12 cellular contexts compared by ENCODE assay signal in the genomic region with DNA sequence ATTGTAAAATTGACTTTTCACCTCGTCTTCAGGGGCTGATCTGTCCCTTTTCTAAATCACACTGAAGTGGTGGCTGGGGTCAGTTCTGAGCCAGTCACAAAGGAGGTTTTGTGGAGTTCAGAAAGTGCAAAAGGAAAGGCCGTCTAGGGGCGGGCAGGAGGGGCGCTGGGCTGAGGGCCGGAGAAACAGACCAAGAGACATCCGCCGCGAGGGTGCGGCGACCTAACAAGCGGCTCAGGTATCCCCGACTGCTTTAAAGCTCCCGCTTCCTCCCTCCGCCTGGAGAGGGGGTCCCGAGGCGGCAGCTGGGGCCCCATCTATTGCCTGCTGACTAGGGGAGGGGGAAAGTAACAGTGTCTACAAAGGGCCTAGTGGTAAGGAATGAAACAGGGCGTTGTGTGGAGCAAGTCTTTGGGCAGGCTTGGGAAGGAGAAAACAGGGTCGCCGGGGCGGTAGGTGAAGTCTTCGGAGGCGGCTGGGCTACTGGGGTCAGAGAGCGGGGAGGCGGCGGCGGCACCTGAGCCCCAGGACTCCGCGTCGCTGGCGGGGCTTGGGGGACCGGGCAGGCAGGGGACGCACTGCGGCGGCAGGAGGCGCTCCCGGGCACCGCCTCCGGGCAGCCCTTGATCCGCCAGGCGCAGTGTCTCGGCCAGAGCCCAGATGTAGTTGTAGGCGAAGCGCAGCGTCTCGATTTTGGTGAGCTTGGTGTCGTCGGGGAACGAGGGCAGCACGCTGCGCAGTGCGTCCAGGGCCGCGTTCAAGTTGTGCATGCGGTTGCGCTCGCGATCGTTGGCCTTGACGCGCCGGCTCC. TPM values are rescaled to one million over a fixed set of nuclear protein-coding genes. Genes with fewer than 3 reads are reported as not detected.
DNase-seq lines count a peak whose midpoint lies in the region; ATAC-seq, FAIRE-seq and TF ChIP-seq lines count a peak whose summit lies in the region.
"Had no signal": no experiment of that assay in that cellular context is flagged by ENCODE, and none has a peak within 500 bp of the region (broad histone marks: within the 10 kb centered on the region; RNA-seq: fewer than 3 reads in every experiment).

No MANE protein-coding gene starts in this region.

- no peaks in the 10 kb centered on the region for H3K36me3 ChIP-seq in left lung
- no peaks in the 10 kb centered on the region for H3K36me3 ChIP-seq in heart right ventricle

- H3K9me3 Mint-ChIP-seq in natural killer cell treated with Interleukin-12 subunit alpha and Interleukin-12 subunit beta and Interleukin-15 and Interleukin-18, amount 100 ng/mL, for 72 hours = no peaks in the 10 kb centered on the region
- H3K9me3 Mint-ChIP-seq in natural killer cell (no peaks in the 10 kb centered on the region), brain (peaks cover 12 to 34% (median 21%) of the 10 kb centered on the region in 5 experiments), type B pancreatic cell (no peaks in the 10 kb centered on the region)
- H3K9me3 Mint-ChIP-seq: activated CD4-positive, alpha-beta T cell treated with anti-CD3 and anti-CD28 coated beads, Interleukin-2, amount 10 ng/mL, durations not matched to agents 7 days and 5 days had no signal

- H3K4me1 Mint-ChIP-seq in natural killer cell treated with Interleukin-12 subunit alpha and Interleukin-12 subunit beta and Interleukin-15 and Interleukin-18, amount 100 ng/mL, for 72 hours (ENCODE audit: low read depth in 2 of 2) = peaks cover 0 to 6% of the 10 kb centered on the region in 2 donors
- H3K4me1 Mint-ChIP-seq in natural killer cell (no peaks in the 10 kb centered on the region), brain (peaks cover 32% of the 10 kb centered on the region), type B pancreatic cell (ENCODE audit: unreplicated experiment) (peaks cover 17% of the 10 kb centered on the region)

- 2 to 3% methylated on average over 61 of the region's 61 CpGs for WGBS in heart right ventricle, 2 donors

- ATAC-seq in natural killer cell treated with Interleukin-12 subunit alpha and Interleukin-12 subunit beta and Interleukin-15 and Interleukin-18, amount 100 ng/mL, for 72 hours = peak in 1 of 2 donors; percentile 26
- ATAC-seq in natural killer cell (no peak), left lung (peak; percentile 40), heart right ventricle (no peak)

- H3K4me3 Mint-ChIP-seq in natural killer cell treated with Interleukin-12 subunit alpha and Interleukin-12 subunit beta and Interleukin-15 and Interleukin-18, amount 100 ng/mL, for 72 hours = peak overlapping the region; percentile 22
- H3K4me3 Mint-ChIP-seq in natural killer cell (no peak overlapping the region), brain (peak overlapping the region; percentile 70 to 82 (median 76)), type B pancreatic cell (peak overlapping the region; percentile 80)
- H3K4me3 Mint-ChIP-seq: activated CD4-positive, alpha-beta T cell treated with anti-CD3 and anti-CD28 coated beads, Interleukin-2, amount 10 ng/mL, durations not matched to agents 7 days and 5 days had no signal

- H3K27me3 Mint-ChIP-seq in natural killer cell treated with Interleukin-12 subunit alpha and Interleukin-12 subunit beta and Interleukin-15 and Interleukin-18, amount 100 ng/mL, for 72 hours = peaks cover 48 to 70% of the 10 kb centered on the region in 2 donors
- H3K27me3 Mint-ChIP-seq in natural killer cell (ENCODE audit: low read depth in 2 of 2) = peaks cover 55 to 86% of the 10 kb centered on the region in 2 donors
- peaks cover 100% of the 10 kb centered on the region for H3K27me3 Mint-ChIP-seq in brain
- H3K27me3 Mint-ChIP-seq in type B pancreatic cell = peaks cover 98% of the 10 kb centered on the region

- peaks cover 49 to 99% of the 10 kb centered on the region in 2 donors for H3K27me3 ChIP-seq in left lung
- peaks cover 24 to 100% (median 99%) of the 10 kb centered on the region in 7 donors for H3K27me3 ChIP-seq in heart right ventricle

- no peaks in the 10 kb centered on the region for H3K36me3 Mint-ChIP-seq in natural killer cell treated with Interleukin-12 subunit alpha and Interleukin-12 subunit beta and Interleukin-15 and Interleukin-18, amount 100 ng/mL, for 72 hours
- H3K36me3 Mint-ChIP-seq in natural killer cell = no peaks in the 10 kb centered on the region
- no peaks in the 10 kb centered on the region for H3K36me3 Mint-ChIP-seq in brain
- H3K36me3 Mint-ChIP-seq in type B pancreatic cell = no peaks in the 10 kb centered on the region

- H3K4me3 ChIP-seq in left lung (no peak overlapping the region), heart right ventricle (no peak overlapping the region)

- intact Hi-C loops in natural killer cell (cut with micrococcal nuclease) (no loop called here), left lung (cut with DNase I) (no loop called here), heart right ventricle (cut with DNase I) (no loop called here)

- FAIRE-seq in RCC 7860 (lab: Jason Lieb, UNC) = no peak

- H3K27ac ChIP-seq in left lung = no peak overlapping the region
- H3K27ac ChIP-seq in heart right ventricle = no peak overlapping the region

- DNase-seq in natural killer cell treated with Interleukin-12 subunit alpha and Interleukin-12 subunit beta and Interleukin-15 and Interleukin-18, amount 100 ng/mL, for 72 hours (ENCODE audit: low spot score) = no peak
- DNase-seq in natural killer cell (no peak), left lung (no peak), type B pancreatic cell (ENCODE audit: extremely low spot score, unreplicated experiment) (no peak), heart right ventricle (no peak), NCI-H1694 (lab: John Stamatoyannopoulos, UW) (no peak), RCC 7860 (ENCODE audit: low spot score) (no peak)
- DNase-seq: activated CD4-positive, alpha-beta T cell treated with anti-CD3 and anti-CD28 coated beads, Interleukin-2, amount 10 ng/mL, durations not matched to agents 7 days and 5 days; C1 segment of cervical spinal cord; NCI-H748 treated with DMSO at 0.1 percent for 48 hours had no signal

- H3K9me3 ChIP-seq in left lung = no peaks in the 10 kb centered on the region
- H3K9me3 ChIP-seq in heart right ventricle = peaks cover 0 to 6% (median 0%) of the 10 kb centered on the region in 11 donors

- no peak for TF ChIP-seq CTCF in natural killer cell (IDR thresholded peaks at IDR 0.05)
- peak in 1 of 2 experiments; percentile 55 for TF ChIP-seq CTCF in brain (conservative IDR thresholded peaks at IDR 0.05)
- TF ChIP-seq CTCF in left lung (IDR thresholded peaks at IDR 0.05) = no peak
- TF ChIP-seq CTCF in type B pancreatic cell (conservative IDR thresholded peaks at IDR 0.05) = peak; percentile 46
- TF ChIP-seq CTCF in heart right ventricle (IDR thresholded peaks at IDR 0.05) = peak in 2 of 9 donors; percentile 4 to 16

- H3K27ac Mint-ChIP-seq in natural killer cell treated with Interleukin-12 subunit alpha and Interleukin-12 subunit beta and Interleukin-15 and Interleukin-18, amount 100 ng/mL, for 72 hours = peak overlapping the region in 1 of 2 donors; percentile 17
- H3K27ac Mint-ChIP-seq in natural killer cell = no peak overlapping the region
- peak overlapping the region in 4 of 5 experiments; percentile 36 to 76 (median 38) for H3K27ac Mint-ChIP-seq in brain
- H3K27ac Mint-ChIP-seq in type B pancreatic cell = peak overlapping the region; percentile 40
- H3K27ac Mint-ChIP-seq: activated CD4-positive, alpha-beta T cell treated with anti-CD3 and anti-CD28 coated beads, Interleukin-2, amount 10 ng/mL, durations not matched to agents 7 days and 5 days had no signal

- H3K4me1 ChIP-seq in left lung = peaks cover 5 to 19% of the 10 kb centered on the region in 2 donors
- H3K4me1 ChIP-seq in heart right ventricle = peaks cover 0 to 18% (median 9%) of the 10 kb centered on the region in 9 donors

RNA-seq across cellular contexts. Expression of gene NEUROG1, which starts 0.9 kb away (rescaled TPM):
- not detected for total RNA-seq in natural killer cell treated with Interleukin-12 subunit alpha and Interleukin-12 subunit beta and Interleukin-15 and Interleukin-18, amount 100 ng/mL, for 72 hours
- total RNA-seq in natural killer cell (not detected), left lung (not detected), type B pancreatic cell (ENCODE audit: low replicate concordance) (3.7 TPM in 1 of 2 replicates, not detected in the other), heart right ventricle (not detected)
- polyA plus RNA-seq in brain (ENCODE audit: insufficient read depth, low read depth, low replicate concordance) (22.3 TPM), heart right ventricle (not detected)
- total RNA-seq: activated CD4-positive, alpha-beta T cell treated with anti-CD3 and anti-CD28 coated beads, Interleukin-2, amount 10 ng/mL, durations not matched to agents 7 days and 5 days; omental fat pad had no signal

RNA-seq across cellular contexts. Expression of gene CXCL14, which starts 44.0 kb away (rescaled TPM):
- not detected for total RNA-seq in natural killer cell treated with Interleukin-12 subunit alpha and Interleukin-12 subunit beta and Interleukin-15 and Interleukin-18, amount 100 ng/mL, for 72 hours
- total RNA-seq in natural killer cell = not detected
- 34.7 TPM for polyA plus RNA-seq in brain (ENCODE audit: insufficient read depth, low read depth, low replicate concordance)
- total RNA-seq in left lung = 10 to 100 TPM in 1 of 2 donors, 1 to 10 TPM in 1; 2.3 to 57.2 TPM
- 70.3 and 125 TPM in 2 replicates for total RNA-seq in type B pancreatic cell (ENCODE audit: low replicate concordance)
- total RNA-seq in heart right ventricle = 1 to 10 TPM in 3 of 10 donors, under 1 TPM in 7; 0.28 to 2.2 (median 0.51) TPM
- 1 to 10 TPM in 1 of 2 donors, under 1 TPM in 1; 0.30 to 1.2 TPM for polyA plus RNA-seq in heart right ventricle
- total RNA-seq: activated CD4-positive, alpha-beta T cell treated with anti-CD3 and anti-CD28 coated beads, Interleukin-2, amount 10 ng/mL, durations not matched to agents 7 days and 5 days had no signal

Comparison
In these comparisons a context has a peak if more than half of its experiments do, and no peak if none do; other contexts are left out.
1. H3K27ac Mint-ChIP-seq: peak in brain (4 of 5) and type B pancreatic cell (single experiment); none in natural killer cell (0 of 2).